Comparison of ENCODE assay signal across 20 cellular contexts in the genomic region with DNA sequence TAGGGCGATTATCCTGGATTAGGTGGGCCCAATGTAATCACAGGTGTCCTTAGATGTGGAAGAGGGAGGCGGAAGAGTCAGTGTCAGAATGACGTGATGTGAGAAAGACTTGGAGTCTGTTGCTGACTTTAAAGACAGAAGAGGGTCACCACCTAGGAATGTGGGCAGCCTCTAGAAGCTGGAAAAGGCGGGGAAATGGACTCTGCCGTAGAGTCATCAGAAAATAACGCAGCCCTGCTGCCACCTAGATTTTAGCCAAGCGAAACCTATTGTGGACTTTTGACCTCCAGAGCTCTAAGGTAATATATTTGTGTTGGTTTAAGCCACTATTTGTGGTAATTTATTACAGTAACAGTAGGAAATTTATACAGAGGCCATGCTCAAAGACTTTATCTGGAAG.
"Had no signal": no experiment of that assay in that cellular context is flagged by ENCODE, and none has a peak within 500 bp of the region (broad histone marks: within the 10 kb centered on the region; RNA-seq: fewer than 3 reads in every experiment).

No MANE protein-coding gene starts in this region.

- H3K36me3 Mint-ChIP-seq: natural killer cell had no signal

- H3K27ac ChIP-seq: heart right ventricle, left lung, tibial artery had no signal

- DNase-seq: activated CD4-positive, alpha-beta memory T cell treated with anti-CD3 and anti-CD28 coated beads for 36 hours; activated CD4-positive, alpha-beta T cell treated with anti-CD3 and anti-CD28 coated beads for 36 hours; activated effector memory CD4-positive, alpha-beta T cell treated with anti-CD3 and anti-CD28 coated beads, Interleukin-2, amount 50 U/mL, for 16 hours; activated T-cell treated with anti-CD3 and anti-CD28 coated beads, Interleukin-2, amount 50 U/mL, for 24 hours; amygdala; cortex of kidney; effector CD4-positive, alpha-beta T cell; foreskin melanocyte; heart right ventricle; islet precursor cell; left lung; natural killer cell; posterior cingulate gyrus; stimulated activated CD4-positive, alpha-beta T cell treated with anti-CD3 and anti-CD28 coated beads, Interleukin-15, amount 100 ng/mL, for 24 hours; stimulated activated CD4-positive, alpha-beta T cell treated with anti-CD3 and anti-CD28 coated beads, Interleukin-4, amount 100 ng/mL, for 24 hours; stimulated activated naive CD4-positive, alpha-beta T cell; T-cell; T-helper 9 cell; tibial artery had no signal

- H3K4me3 Mint-ChIP-seq: activated CD4-positive, alpha-beta memory T cell treated with anti-CD3 and anti-CD28 coated beads for 36 hours; activated CD4-positive, alpha-beta T cell treated with anti-CD3 and anti-CD28 coated beads for 36 hours; activated T-cell treated with anti-CD3 and anti-CD28 coated beads, Interleukin-2, amount 50 U/mL, for 24 hours; natural killer cell; T-cell had no signal

- H3K27ac Mint-ChIP-seq: activated CD4-positive, alpha-beta memory T cell treated with anti-CD3 and anti-CD28 coated beads for 36 hours; activated CD4-positive, alpha-beta T cell treated with anti-CD3 and anti-CD28 coated beads for 36 hours; natural killer cell; T-cell had no signal

- H3K36me3 ChIP-seq: left lung had no signal

- H3K4me3 ChIP-seq: heart right ventricle, left lung, tibial artery had no signal

- H3K27me3 ChIP-seq: heart right ventricle, left lung, tibial artery had no signal

- H3K9me3 Mint-ChIP-seq: activated CD4-positive, alpha-beta memory T cell treated with anti-CD3 and anti-CD28 coated beads for 36 hours; activated naive CD4-positive, alpha-beta T cell treated with anti-CD3 and anti-CD28 coated beads, Interleukin-2, amount 50 U/mL, for 72 hours; activated T-cell treated with anti-CD3 and anti-CD28 coated beads, Interleukin-2, amount 50 U/mL, for 24 hours; natural killer cell; T-cell had no signal

- ATAC-seq: activated CD4-positive, alpha-beta T cell treated with anti-CD3 and anti-CD28 coated beads for 36 hours; activated naive CD4-positive, alpha-beta T cell treated with anti-CD3 and anti-CD28 coated beads, Interleukin-2, amount 50 U/mL, for 72 hours; heart right ventricle; left lung; natural killer cell; T-cell had no signal

- H3K27me3 Mint-ChIP-seq: activated CD4-positive, alpha-beta memory T cell treated with anti-CD3 and anti-CD28 coated beads for 36 hours; activated CD4-positive, alpha-beta T cell treated with anti-CD3 and anti-CD28 coated beads for 36 hours; activated T-cell treated with anti-CD3 and anti-CD28 coated beads, Interleukin-2, amount 50 U/mL, for 24 hours; T-cell had no signal

- H3K9me3 ChIP-seq: heart right ventricle, left lung, tibial artery had no signal
